In the genomic region with DNA sequence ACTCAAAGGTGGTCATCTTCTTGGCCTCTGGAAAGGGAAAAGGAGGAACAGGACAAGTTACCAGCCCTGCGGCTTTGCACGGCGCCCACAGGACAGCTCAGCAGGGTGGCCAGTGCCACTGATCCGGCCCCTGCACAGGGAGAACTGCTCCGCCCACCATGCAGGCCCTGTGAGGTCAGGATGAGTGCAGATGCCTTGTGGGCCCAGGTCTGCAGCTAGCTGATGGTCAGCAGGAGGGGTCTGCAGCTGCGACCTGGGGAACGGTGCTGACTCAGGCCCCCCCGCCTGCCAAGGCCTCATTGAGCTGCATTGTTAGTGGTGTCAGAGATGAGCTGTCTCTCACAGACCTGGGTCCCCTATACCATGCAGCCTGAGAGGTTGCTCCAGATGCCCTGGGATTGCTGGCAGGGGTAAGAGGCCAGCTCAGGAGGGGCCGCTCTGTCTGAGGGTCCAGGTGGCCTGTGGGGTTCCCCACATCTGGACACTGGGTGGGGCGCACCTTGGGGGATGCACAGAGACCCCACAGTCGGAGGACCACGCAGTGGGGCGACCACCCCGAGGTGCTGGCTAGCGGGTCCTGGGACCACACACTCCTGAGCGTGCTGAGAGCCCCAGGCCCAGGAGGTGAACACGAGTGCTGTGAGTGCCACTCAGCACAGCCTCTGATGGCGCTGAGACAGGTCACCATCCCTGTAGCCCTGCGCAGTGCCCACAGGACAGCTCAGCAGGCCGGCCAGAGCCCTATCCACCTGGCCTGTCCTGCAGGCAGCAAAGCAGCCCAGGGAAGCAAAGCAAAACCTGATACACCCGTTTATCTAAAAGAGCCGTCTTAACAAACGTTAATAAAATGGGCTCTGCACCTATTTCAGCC, we compare ENCODE assay signal across 5 cellular contexts. TPM values are rescaled to one million over a fixed set of nuclear protein-coding genes. Genes with fewer than 3 reads are reported as not detected.
"Had no signal": no experiment of that assay in that cellular context is flagged by ENCODE, and none has a peak within 500 bp of the region (broad histone marks: within the 10 kb centered on the region; RNA-seq: fewer than 3 reads in every experiment).

No MANE protein-coding gene starts in this region.

RNA-seq across cellular contexts. Expression of a gene that starts 39.0 kb away (rescaled TPM):
- total RNA-seq: endothelial cell of umbilical vein, fibroblast of villous mesenchyme, glomerular endothelial cell, SJSA1, smooth muscle cell had no signal
- polyA plus RNA-seq: endothelial cell of umbilical vein, smooth muscle cell had no signal

RNA-seq across cellular contexts. Expression of a gene that starts 52.4 kb away (rescaled TPM):
- total RNA-seq: SJSA1, smooth muscle cell had no signal
- polyA plus RNA-seq: smooth muscle cell had no signal
